14 cellular contexts compared by ENCODE assay signal in the genomic region with DNA sequence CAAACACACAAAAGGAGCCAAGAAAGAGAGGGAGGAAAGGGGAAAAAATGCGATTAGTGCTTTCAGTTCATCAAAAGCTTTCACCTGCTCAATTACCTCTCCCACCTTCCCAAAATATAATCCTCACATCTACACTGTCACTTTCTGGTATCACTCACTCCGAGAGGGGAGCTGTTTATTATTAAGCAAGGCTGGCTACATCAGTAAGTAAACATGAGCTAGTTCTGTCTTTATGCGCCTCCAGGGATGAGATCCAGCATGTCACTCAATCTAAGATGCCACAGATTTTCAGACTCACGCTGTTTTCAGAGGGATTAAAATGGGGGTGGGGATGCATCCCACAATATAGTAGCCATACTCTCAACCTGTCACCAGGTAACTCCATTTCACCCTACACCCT.
"Had no signal": no experiment of that assay in that cellular context is flagged by ENCODE, and none has a peak within 500 bp of the region (broad histone marks: within the 10 kb centered on the region; RNA-seq: fewer than 3 reads in every experiment).

No MANE protein-coding gene starts in this region.

- DNase-seq: activated CD4-positive, alpha-beta T cell treated with anti-CD3 and anti-CD28 coated beads, Interleukin-2, amount 50 U/mL, for 1 hour; activated CD8-positive, alpha-beta memory T cell treated with anti-CD3 and anti-CD28 coated beads for 24 hours; activated naive CD8-positive, alpha-beta T cell treated with anti-CD3 and anti-CD28 coated beads, Interleukin-2, amount 10 ng/mL, durations not matched to agents 7 days and 5 days; anterior cingulate cortex; dermis blood vessel endothelial cell; effector memory CD8-positive, alpha-beta T cell; heart right ventricle; mammary epithelial cell; naive thymus-derived CD8-positive, alpha-beta T cell; ovary; stimulated activated CD4-positive, alpha-beta T cell treated with anti-CD3 and anti-CD28 coated beads, Interleukin-1b, Interleukin-23, amount 100 ng/mL, for 48 hours; upper lobe of right lung had no signal

- ATAC-seq: effector memory CD8-positive, alpha-beta T cell; naive thymus-derived CD8-positive, alpha-beta T cell; sciatic nerve; upper lobe of right lung had no signal

- H3K36me3 ChIP-seq: ovary, thoracic aorta had no signal

- H3K9me3 ChIP-seq: heart right ventricle, ovary, thoracic aorta, upper lobe of right lung had no signal

- H3K27ac ChIP-seq: heart right ventricle, ovary, thoracic aorta, upper lobe of right lung had no signal

- H3K4me1 ChIP-seq: upper lobe of right lung had no signal

- H3K4me3 Mint-ChIP-seq: activated naive CD8-positive, alpha-beta T cell treated with anti-CD3 and anti-CD28 coated beads, Interleukin-2, amount 10 ng/mL, durations not matched to agents 7 days and 5 days; effector memory CD8-positive, alpha-beta T cell; naive thymus-derived CD8-positive, alpha-beta T cell had no signal

- H3K9me3 Mint-ChIP-seq: activated naive CD8-positive, alpha-beta T cell treated with anti-CD3 and anti-CD28 coated beads, Interleukin-2, amount 10 ng/mL, durations not matched to agents 7 days and 5 days; naive thymus-derived CD8-positive, alpha-beta T cell had no signal

- H3K4me1 Mint-ChIP-seq: activated naive CD8-positive, alpha-beta T cell treated with anti-CD3 and anti-CD28 coated beads, Interleukin-2, amount 10 ng/mL, durations not matched to agents 7 days and 5 days had no signal

- H3K36me3 Mint-ChIP-seq: activated naive CD8-positive, alpha-beta T cell treated with anti-CD3 and anti-CD28 coated beads, Interleukin-2, amount 10 ng/mL, durations not matched to agents 7 days and 5 days; naive thymus-derived CD8-positive, alpha-beta T cell had no signal

- H3K27me3 Mint-ChIP-seq: activated naive CD8-positive, alpha-beta T cell treated with anti-CD3 and anti-CD28 coated beads, Interleukin-2, amount 10 ng/mL, durations not matched to agents 7 days and 5 days; effector memory CD8-positive, alpha-beta T cell had no signal

- H3K27ac Mint-ChIP-seq: activated naive CD8-positive, alpha-beta T cell treated with anti-CD3 and anti-CD28 coated beads, Interleukin-2, amount 10 ng/mL, durations not matched to agents 7 days and 5 days; effector memory CD8-positive, alpha-beta T cell had no signal

- H3K4me3 ChIP-seq: heart right ventricle, ovary, thoracic aorta, upper lobe of right lung had no signal

- H3K27me3 ChIP-seq: heart right ventricle, ovary, upper lobe of right lung had no signal
